ENCODE assay signal across 26 cellular contexts in genomic region chr5:139886213-139886612, GRCh38.
"Had no signal": no experiment of that assay in that cellular context is flagged by ENCODE, and none has a peak within 500 bp of the region (broad histone marks: within the 10 kb centered on the region; RNA-seq: fewer than 3 reads in every experiment).

No MANE protein-coding gene starts in this region.

- H3K36me3 ChIP-seq: neural progenitor cell, right lobe of liver, suprapubic skin, transverse colon, upper lobe of right lung, uterus had no signal

- DNase-seq: dermis blood vessel endothelial cell; effector memory CD4-positive, alpha-beta T cell; foreskin keratinocyte; heart left ventricle; kidney; mesendoderm; midbrain; naive thymus-derived CD4-positive, alpha-beta T cell; right lobe of liver; small intestine; stimulated activated CD4-positive, alpha-beta T cell treated with anti-CD3 and anti-CD28 coated beads, Interleukin-15, amount 100 ng/mL, for 24 hours; stimulated activated CD4-positive, alpha-beta T cell treated with anti-CD3 and anti-CD28 coated beads, Interleukin-2, amount 100 ng/mL, for 48 hours; stimulated activated naive CD4-positive, alpha-beta T cell; stimulated activated naive CD8-positive, alpha-beta T cell treated with anti-CD3 and anti-CD28 coated beads, Interleukin-15, amount 100 ng/mL, for 72 hours; transverse colon; upper lobe of right lung; uterus had no signal

- H3K4me2 ChIP-seq: hepatocyte, neural progenitor cell had no signal

- H2AFZ ChIP-seq: hepatocyte, neural progenitor cell, parathyroid adenoma had no signal

- H3K9me3 ChIP-seq: esophagus muscularis mucosa, gastroesophageal sphincter, heart left ventricle, right lobe of liver, suprapubic skin, transverse colon, upper lobe of right lung, uterus had no signal

- H3K27me3 ChIP-seq: esophagus muscularis mucosa, gastroesophageal sphincter, heart left ventricle, right lobe of liver, suprapubic skin, transverse colon, upper lobe of right lung, uterus had no signal

- H3K9ac ChIP-seq: neural progenitor cell, parathyroid adenoma had no signal

- ATAC-seq: foreskin keratinocyte; gastroesophageal sphincter; heart left ventricle; left lobe of liver; naive thymus-derived CD4-positive, alpha-beta T cell; right lobe of liver; stimulated activated naive CD8-positive, alpha-beta T cell treated with anti-CD3 and anti-CD28 coated beads, Interleukin-15, amount 100 ng/mL, for 72 hours; upper lobe of right lung had no signal

- H3K79me2 ChIP-seq: hepatocyte, parathyroid adenoma had no signal

- FAIRE-seq: endothelial cell of umbilical vein, kidney, small intestine had no signal

- H3K4me3 ChIP-seq: esophagus muscularis mucosa, gastroesophageal sphincter, heart left ventricle, hepatocyte, lung, neural progenitor cell, right lobe of liver, suprapubic skin, transverse colon, upper lobe of right lung, uterus had no signal

- H3K4me1 ChIP-seq: foreskin keratinocyte, neural progenitor cell, right lobe of liver, transverse colon, upper lobe of right lung, uterus had no signal

- H3K27ac ChIP-seq: esophagus muscularis mucosa, foreskin keratinocyte, gastroesophageal sphincter, heart left ventricle, hepatocyte, neural progenitor cell, parathyroid adenoma, right lobe of liver, suprapubic skin, transverse colon, upper lobe of right lung, uterus had no signal
